In the genomic region with DNA sequence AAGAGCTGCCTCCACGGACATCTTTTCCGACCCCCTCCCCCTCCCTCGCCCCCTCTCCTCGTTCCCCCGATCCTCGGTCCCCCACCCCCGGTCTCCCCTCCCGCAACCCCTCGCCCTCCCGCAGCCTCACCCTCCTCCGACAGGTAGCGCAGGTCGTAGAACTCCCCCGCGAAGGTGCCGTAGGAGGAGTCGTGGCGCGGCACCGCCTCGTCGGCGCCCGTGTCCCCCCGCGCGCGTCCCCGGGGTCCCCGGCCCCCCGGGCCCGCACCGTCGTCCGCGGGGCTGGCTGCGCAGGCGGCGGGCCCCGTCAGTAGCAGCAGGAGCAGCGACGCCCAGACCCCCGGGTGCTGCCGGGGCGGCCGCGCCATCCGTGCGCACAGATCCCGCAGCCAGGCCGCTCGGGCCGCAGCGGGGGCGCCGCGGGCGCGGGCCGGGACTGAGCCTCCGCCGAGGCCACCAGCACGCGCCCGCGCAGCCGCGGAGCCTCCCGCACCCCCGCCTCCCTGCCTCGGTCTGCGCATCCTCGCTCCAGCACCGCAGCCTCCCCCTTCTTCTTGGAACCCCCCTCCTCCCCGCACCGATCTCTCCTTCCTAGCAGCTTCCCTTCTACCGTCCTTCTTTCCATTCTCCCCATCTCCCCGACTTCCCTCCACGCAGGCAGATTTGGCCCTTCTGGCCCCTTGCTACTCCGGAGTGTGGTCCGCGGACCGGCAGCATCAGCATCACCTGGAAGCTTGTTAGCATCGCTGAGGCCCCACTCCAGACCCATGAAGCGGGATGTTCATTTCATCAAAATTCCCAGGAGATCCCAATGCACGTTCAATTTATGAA, we compare ENCODE assay signal across 9 cellular contexts.
A peak's percentile ranks its signal among the peaks of the same experiment; 100 is the strongest.
DNase-seq lines count a peak whose midpoint lies in the region; ATAC-seq lines count a peak whose summit lies in the region.
"Had no signal": no experiment of that assay in that cellular context is flagged by ENCODE, and none has a peak within 500 bp of the region (broad histone marks: within the 10 kb centered on the region; RNA-seq: fewer than 3 reads in every experiment).

A gene with protein sequence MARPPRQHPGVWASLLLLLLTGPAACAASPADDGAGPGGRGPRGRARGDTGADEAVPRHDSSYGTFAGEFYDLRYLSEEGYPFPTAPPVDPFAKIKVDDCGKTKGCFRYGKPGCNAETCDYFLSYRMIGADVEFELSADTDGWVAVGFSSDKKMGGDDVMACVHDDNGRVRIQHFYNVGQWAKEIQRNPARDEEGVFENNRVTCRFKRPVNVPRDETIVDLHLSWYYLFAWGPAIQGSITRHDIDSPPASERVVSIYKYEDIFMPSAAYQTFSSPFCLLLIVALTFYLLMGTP (minus strand): TSS at position 479 of the 831 bp plus-strand sequence. CDS start 111 bp downstream, at position 368.

- peak; percentile 52 for ATAC-seq in stimulated activated naive CD8-positive, alpha-beta T cell treated with anti-CD3 and anti-CD28 coated beads, Interleukin-15, amount 100 ng/mL, for 72 hours
- ATAC-seq in GM21423 (IDR thresholded peaks at IDR 0.05; ENCODE audit: unreplicated experiment) (no peak), HG03354 (IDR thresholded peaks at IDR 0.05; ENCODE audit: poor library complexity, severe bottlenecking, unreplicated experiment) (no peak), HG02870 (IDR thresholded peaks at IDR 0.05; ENCODE audit: unreplicated experiment) (no peak)

- H3K4me3 Mint-ChIP-seq in stimulated activated naive CD8-positive, alpha-beta T cell treated with anti-CD3 and anti-CD28 coated beads, Interleukin-15, amount 100 ng/mL, for 72 hours: peak within 1 kb of the TSS; percentile 67 to 88

- peaks cover 0 to 9% of the 10 kb centered on the region in 2 donors for H3K9me3 Mint-ChIP-seq in stimulated activated naive CD8-positive, alpha-beta T cell treated with anti-CD3 and anti-CD28 coated beads, Interleukin-15, amount 100 ng/mL, for 72 hours

- H3K27ac ChIP-seq in angular gyrus (ENCODE audit: low read depth, low read length): peak within 1 kb of the TSS; percentile 92

- peaks cover 82% of the 10 kb centered on the region for H3K27me3 Mint-ChIP-seq in stimulated activated naive CD8-positive, alpha-beta T cell treated with anti-CD3 and anti-CD28 coated beads, Interleukin-15, amount 100 ng/mL, for 72 hours

- H3K4me1 Mint-ChIP-seq in stimulated activated naive CD8-positive, alpha-beta T cell treated with anti-CD3 and anti-CD28 coated beads, Interleukin-15, amount 100 ng/mL, for 72 hours: peaks cover 14% of the 10 kb centered on the region

- H3K27ac Mint-ChIP-seq in stimulated activated naive CD8-positive, alpha-beta T cell treated with anti-CD3 and anti-CD28 coated beads, Interleukin-15, amount 100 ng/mL, for 72 hours: peak within 1 kb of the TSS; percentile 63 to 79

- DNase-seq in NCI-H1436 (lab: John Stamatoyannopoulos, UW): peak; percentile 21
- no peak for DNase-seq in NCI-H1436 treated with DMSO at 0.1 percent for 48 hours (lab: John Stamatoyannopoulos, UW)
- DNase-seq in islet precursor cell: peak; percentile 57
- no peak for DNase-seq in stimulated activated naive CD8-positive, alpha-beta T cell treated with anti-CD3 and anti-CD28 coated beads, Interleukin-15, amount 100 ng/mL, for 72 hours
- DNase-seq: activated naive CD4-positive, alpha-beta T cell treated with anti-CD3 and anti-CD28 coated beads, Interleukin-2, amount 50 U/mL, for 16 hours had no signal

Comparison
In these comparisons a context has a peak if more than half of its experiments do, and no peak if none do; other contexts are left out.
1. DNase-seq: peak in NCI-H1436 (single experiment) and islet precursor cell (single experiment); none in NCI-H1436 treated with DMSO at 0.1 percent for 48 hours (single experiment) and stimulated activated naive CD8-positive, alpha-beta T cell treated with anti-CD3 and anti-CD28 coated beads, Interleukin-15, amount 100 ng/mL, for 72 hours (0 of 2).